In genomic region chr1:171245458-171246064, GRCh38 we compare ENCODE assay signal across 8 cellular contexts. TPM values are rescaled to one million over a fixed set of nuclear protein-coding genes. Genes with fewer than 3 reads are reported as not detected.
DNase-seq lines count a peak whose midpoint lies in the region; ATAC-seq and TF ChIP-seq lines count a peak whose summit lies in the region.
"Had no signal": no experiment of that assay in that cellular context is flagged by ENCODE, and none has a peak within 500 bp of the region (broad histone marks: within the 10 kb centered on the region; RNA-seq: fewer than 3 reads in every experiment).

No MANE protein-coding gene starts in this region.

- no peaks in the 10 kb centered on the region for H3K27me3 ChIP-seq in esophagus squamous epithelium
- peaks cover 0 to 21% (median 0%) of the 10 kb centered on the region in 3 experiments for H3K27me3 ChIP-seq in neuronal stem cell (ENCODE audit: control insufficient read depth in 3 of 3, insufficient read depth in 3 of 3, low read depth in 1 of 3, low read length in 3 of 3)

- no peak overlapping the region for H3K18ac ChIP-seq in neuronal stem cell (ENCODE audit: low read length)

- no peak overlapping the region for H3K4me2 ChIP-seq in neuronal stem cell (ENCODE audit: insufficient read depth, low read length, poor library complexity, severe bottlenecking)

- no peak overlapping the region for H3K9ac ChIP-seq in neuronal stem cell (ENCODE audit: low read depth, low read length, poor library complexity)

- H2AFZ ChIP-seq in neuronal stem cell (ENCODE audit: low read length): no peak overlapping the region

- no peak overlapping the region for H3K14ac ChIP-seq in neuronal stem cell (ENCODE audit: low read length)

- no peaks in the 10 kb centered on the region for H3K79me1 ChIP-seq in neuronal stem cell (ENCODE audit: low read depth, low read length)

- no peak overlapping the region for H2BK120ac ChIP-seq in neuronal stem cell (ENCODE audit: low read depth, low read length)

- TF ChIP-seq POLR2A in esophagus squamous epithelium (IDR thresholded peaks at IDR 0.05): no peak

- H4K8ac ChIP-seq in neuronal stem cell (ENCODE audit: low read depth, low read length): no peak overlapping the region

- peak; percentile 40 to 69 (median 62) for TF ChIP-seq CTCF in esophagus squamous epithelium (IDR thresholded peaks at IDR 0.05)

- H2BK5ac ChIP-seq in neuronal stem cell (ENCODE audit: low read length): no peak overlapping the region

- no peak overlapping the region for H2AK5ac ChIP-seq in neuronal stem cell (ENCODE audit: low read depth, low read length)

- H3K27ac ChIP-seq in esophagus squamous epithelium (no peak overlapping the region), neuronal stem cell (replicated peaks; ENCODE audit: low read length) (no peak overlapping the region)
- H3K27ac ChIP-seq: skin epidermis had no signal

- intact Hi-C loops in esophagus squamous epithelium (cut with DNase I): loop anchor here (10.0 kb wide), 1 partner anchor 69 kb away; the partner anchor contains the start of gene FMO4

- no peak overlapping the region for H3K4ac ChIP-seq in neuronal stem cell (ENCODE audit: low read length)

- no peak overlapping the region for H2BK12ac ChIP-seq in neuronal stem cell (ENCODE audit: low read length)

- DNase-seq in DMS53 (lab: John Stamatoyannopoulos, UW) (peak; percentile 76), GM19240 (ENCODE audit: insufficient read length, low spot score) (peak; percentile 41), RKO (ENCODE audit: low spot score) (peak; percentile 63), esophagus squamous epithelium (lab: John Stamatoyannopoulos, UW) (no peak), neuronal stem cell (ENCODE audit: low spot score) (peak; percentile 30), mesenteric fat pad (ENCODE audit: low spot score) (no peak)

- H4K91ac ChIP-seq in neuronal stem cell (ENCODE audit: low read depth, low read length, poor library complexity): no peak overlapping the region

- H3K36me3 ChIP-seq in esophagus squamous epithelium: no peaks in the 10 kb centered on the region
- H3K36me3 ChIP-seq in neuronal stem cell (replicated peaks in 1 of 2; ENCODE audit: control insufficient read depth in 2 of 2, insufficient read depth in 2 of 2, low read length in 2 of 2): no peaks in the 10 kb centered on the region

- peak; percentile 92 for ATAC-seq in HG03342 (IDR thresholded peaks at IDR 0.05; ENCODE audit: unreplicated experiment)

- H3K4me3 ChIP-seq in esophagus squamous epithelium (no peak overlapping the region), neuronal stem cell (ENCODE audit: low read length in 2 of 2) (no peak overlapping the region)
- H3K4me3 ChIP-seq: skin epidermis had no signal

- WGBS in esophagus squamous epithelium, 2 donors: 38 to 41% methylated on average over 6 of the region's 6 CpGs
- no CpG with 5 or more reads among the region's 6 CpGs for WGBS in neuronal stem cell (ENCODE audit: extremely low coverage in 2 of 2, insufficient read length in 2 of 2, insufficient replicate concordance in 1 of 2), 2 donors

- H2BK15ac ChIP-seq in neuronal stem cell (ENCODE audit: low read length): no peak overlapping the region

- H3K4me1 ChIP-seq in esophagus squamous epithelium (no peaks in the 10 kb centered on the region), neuronal stem cell (ENCODE audit: control insufficient read depth in 2 of 2, insufficient read depth in 1 of 2, low read depth in 1 of 2, low read length in 2 of 2) (no peaks in the 10 kb centered on the region)

- H3K23ac ChIP-seq in neuronal stem cell (ENCODE audit: low read depth, low read length, poor library complexity): no peak overlapping the region

- H3K9me3 ChIP-seq in esophagus squamous epithelium (no peaks in the 10 kb centered on the region), neuronal stem cell (replicated peaks in 1 of 2; ENCODE audit: control insufficient read depth in 2 of 2, insufficient read depth in 1 of 2, low read depth in 1 of 2, low read length in 2 of 2) (no peaks in the 10 kb centered on the region)

RNA-seq across cellular contexts. Expression of gene FMO1, which starts 2.7 kb away (rescaled TPM):
- total RNA-seq in esophagus squamous epithelium (1 to 10 TPM in 3 of 4 donors, under 1 TPM in 1; 0.18 to 7.2 (median 2.0) TPM), mesenteric fat pad (0.58 TPM)
- polyA plus RNA-seq in neuronal stem cell (2013, experiment 1 of 2): not detected
- 0.01 TPM for polyA plus RNA-seq in neuronal stem cell (2013, experiment 2 of 2)

Comparison
In these comparisons a context has a peak if more than half of its experiments do, and no peak if none do; other contexts are left out.
1. DNase-seq: peak in DMS53 (single experiment), GM19240 (single experiment), RKO (single experiment) and neuronal stem cell (single experiment); none in esophagus squamous epithelium (single experiment) and mesenteric fat pad (single experiment).